In genomic region chr7:143382126-143382790, GRCh38 we compare ENCODE assay signal across 9 cellular contexts. TPM values are rescaled to one million over a fixed set of nuclear protein-coding genes. Genes with fewer than 3 reads are reported as not detected.
A peak's percentile ranks its signal among the peaks of the same experiment; 100 is the strongest.
DNase-seq lines count a peak whose midpoint lies in the region; ATAC-seq and TF ChIP-seq lines count a peak whose summit lies in the region.
"Had no signal": no experiment of that assay in that cellular context is flagged by ENCODE, and none has a peak within 500 bp of the region (broad histone marks: within the 10 kb centered on the region; RNA-seq: fewer than 3 reads in every experiment).

No MANE protein-coding gene starts in this region.

- H3K4ac ChIP-seq in mesenchymal stem cell (ENCODE audit: low read depth in 1 of 2, low read length in 2 of 2), result peak overlapping the region; percentile 63 to 86

- peaks cover 5% of the 10 kb centered on the region for H3K79me1 ChIP-seq in mesenchymal stem cell (replicated peaks; ENCODE audit: low read length, poor library complexity, severe bottlenecking)

- TF ChIP-seq POLR2A in breast epithelium (IDR thresholded peaks at IDR 0.05), result no peak

- no peak for TF ChIP-seq CTCF in breast epithelium (IDR thresholded peaks at IDR 0.05)
- TF ChIP-seq CTCF in upper lobe of right lung (IDR thresholded peaks at IDR 0.05), result no peak

- H3K4me3 ChIP-seq in breast epithelium (peak overlapping the region; percentile 87 to 95 (median 94)), mesenchymal stem cell (ENCODE audit: insufficient read depth in 1 of 2, low read depth in 1 of 2, low read length in 2 of 2) (peak overlapping the region; percentile 78 to 88), upper lobe of right lung (peak overlapping the region; percentile 98)

- H3K23ac ChIP-seq in mesenchymal stem cell (ENCODE audit: low read length in 2 of 2), result peak overlapping the region; percentile 9 to 45

- peak overlapping the region; percentile 94 for H2BK120ac ChIP-seq in mesenchymal stem cell (ENCODE audit: low read depth, low read length)

- H3K4me1 ChIP-seq in breast epithelium (peaks cover 12 to 13% of the 10 kb centered on the region in 2 donors), mesenchymal stem cell (ENCODE audit: control insufficient read depth, insufficient read depth, low read depth, low read length) (peaks cover 44% of the 10 kb centered on the region), upper lobe of right lung (peaks cover 54% of the 10 kb centered on the region)

- no peaks in the 10 kb centered on the region for H3K27me3 ChIP-seq in breast epithelium
- no peaks in the 10 kb centered on the region for H3K27me3 ChIP-seq in mesenchymal stem cell (ENCODE audit: control insufficient read depth in 1 of 2, insufficient read depth in 1 of 2, low read length in 2 of 2)
- no peaks in the 10 kb centered on the region for H3K27me3 ChIP-seq in upper lobe of right lung

- H3K27ac Mint-ChIP-seq in activated naive CD4-positive, alpha-beta T cell treated with anti-CD3 and anti-CD28 coated beads, Interleukin-2, amount 50 U/mL, for 24 hours, result no peak overlapping the region
- H3K27ac Mint-ChIP-seq: activated naive CD4-positive, alpha-beta T cell treated with anti-CD3 and anti-CD28 coated beads, Interleukin-2, amount 50 U/mL, for 72 hours had no signal

- H2BK15ac ChIP-seq in mesenchymal stem cell (ENCODE audit: low read depth, poor library complexity, severe bottlenecking), result no peak overlapping the region

- H3K14ac ChIP-seq in mesenchymal stem cell (ENCODE audit: low read length in 2 of 2), result peak overlapping the region in 1 of 2 experiments; percentile 57

- DNase-seq in activated naive CD4-positive, alpha-beta T cell treated with anti-CD3 and anti-CD28 coated beads, Interleukin-2, amount 50 U/mL, for 16 hours, result no peak
- no peak for DNase-seq in breast epithelium (ENCODE audit: low spot score in 2 of 2)
- DNase-seq in mesenchymal stem cell, result no peak
- peak; percentile 61 for DNase-seq in upper lobe of right lung
- no peak for DNase-seq in stimulated activated CD4-positive, alpha-beta T cell treated with anti-CD3 and anti-CD28 coated beads, Interleukin-4, amount 100 ng/mL, for 1 hour
- no peak for DNase-seq in DMS 273 treated with DMSO at 0.1 percent for 48 hours (lab: John Stamatoyannopoulos, UW)

- WGBS in mesenchymal stem cell, result 24% methylated on average over 7 of the region's 21 CpGs

- no peaks in the 10 kb centered on the region for H3K36me3 ChIP-seq in breast epithelium
- peaks cover 42 to 50% of the 10 kb centered on the region in 2 experiments for H3K36me3 ChIP-seq in mesenchymal stem cell (ENCODE audit: control insufficient read depth in 1 of 2, insufficient read depth in 2 of 2, low read depth in 1 of 2, low read length in 2 of 2)
- peaks cover 19% of the 10 kb centered on the region for H3K36me3 ChIP-seq in upper lobe of right lung

- intact Hi-C loops in breast epithelium (cut with DNase I; ENCODE audit: low total_unique reads) (loop anchor here (5.0 kb wide), 1 partner anchor 105 kb away; no protein-coding TSS in a partner anchor), upper lobe of right lung (cut with DNase I) (no loop called here)

- H3K4me3 Mint-ChIP-seq in activated naive CD4-positive, alpha-beta T cell treated with anti-CD3 and anti-CD28 coated beads, Interleukin-2, amount 50 U/mL, for 24 hours, result peak overlapping the region; percentile 72

- no peaks in the 10 kb centered on the region for H3K27me3 Mint-ChIP-seq in activated naive CD4-positive, alpha-beta T cell treated with anti-CD3 and anti-CD28 coated beads, Interleukin-2, amount 50 U/mL, for 24 hours

- peak overlapping the region; percentile 27 for H4K8ac ChIP-seq in mesenchymal stem cell (ENCODE audit: low read length)

- H3K27ac ChIP-seq in breast epithelium, result peak overlapping the region; percentile 98 to 100
- H3K27ac ChIP-seq in mesenchymal stem cell (ENCODE audit: low read length, poor library complexity, severe bottlenecking), result peak overlapping the region; percentile 91
- H3K27ac ChIP-seq in upper lobe of right lung, result peak overlapping the region; percentile 99

- H3K36me3 Mint-ChIP-seq in activated naive CD4-positive, alpha-beta T cell treated with anti-CD3 and anti-CD28 coated beads, Interleukin-2, amount 50 U/mL, for 24 hours, result no peaks in the 10 kb centered on the region

- no peaks in the 10 kb centered on the region for H3K9me3 Mint-ChIP-seq in activated naive CD4-positive, alpha-beta T cell treated with anti-CD3 and anti-CD28 coated beads, Interleukin-2, amount 50 U/mL, for 24 hours
- H3K9me3 Mint-ChIP-seq: activated naive CD4-positive, alpha-beta T cell treated with anti-CD3 and anti-CD28 coated beads, Interleukin-2, amount 50 U/mL, for 72 hours had no signal

- H3K4me1 Mint-ChIP-seq in activated naive CD4-positive, alpha-beta T cell treated with anti-CD3 and anti-CD28 coated beads, Interleukin-2, amount 50 U/mL, for 24 hours, result peaks cover 24% of the 10 kb centered on the region

- H4K91ac ChIP-seq in mesenchymal stem cell (ENCODE audit: low read length), result no peak overlapping the region

- no peaks in the 10 kb centered on the region for H3K9me3 ChIP-seq in breast epithelium
- H3K9me3 ChIP-seq in mesenchymal stem cell (ENCODE audit: control insufficient read depth, low read length), result no peaks in the 10 kb centered on the region
- no peaks in the 10 kb centered on the region for H3K9me3 ChIP-seq in upper lobe of right lung

- H3K4me2 ChIP-seq in mesenchymal stem cell (ENCODE audit: low read length, poor library complexity, severe bottlenecking), result peak overlapping the region; percentile 62

- H3K18ac ChIP-seq in mesenchymal stem cell (ENCODE audit: low read depth in 1 of 2, low read length in 2 of 2), result peak overlapping the region; percentile 89 to 92

- H2AFZ ChIP-seq in mesenchymal stem cell (ENCODE audit: low read depth, low read length), result no peak overlapping the region

- peak overlapping the region; percentile 72 for H2AK5ac ChIP-seq in mesenchymal stem cell (ENCODE audit: low read length, severe bottlenecking)

- peak overlapping the region; percentile 98 for H3K9ac ChIP-seq in mesenchymal stem cell (ENCODE audit: low read length)

- H2BK5ac ChIP-seq in mesenchymal stem cell (ENCODE audit: low read depth, low read length, poor library complexity, severe bottlenecking), result peak overlapping the region; percentile 97

- H2BK12ac ChIP-seq in mesenchymal stem cell (ENCODE audit: low read length in 2 of 2), result peak overlapping the region in 1 of 2 experiments; percentile 7

- no peak for ATAC-seq in upper lobe of right lung
- no peak for ATAC-seq in HG03432 (IDR thresholded peaks at IDR 0.05; ENCODE audit: unreplicated experiment)
- ATAC-seq: activated naive CD4-positive, alpha-beta T cell treated with anti-CD3 and anti-CD28 coated beads, Interleukin-2, amount 50 U/mL, for 72 hours had no signal

RNA-seq across cellular contexts. Expression of gene ZYX, which starts 1.1 kb away (rescaled TPM):
- total RNA-seq in breast epithelium (10 to 100 TPM; 60.2 to 61.0 (median 60.4) TPM), upper lobe of right lung (263 TPM)
- polyA plus RNA-seq in mesenchymal stem cell (2013, experiment 1 of 2), result 317 TPM
- polyA plus RNA-seq in mesenchymal stem cell (2013, experiment 2 of 2), result 305 TPM

RNA-seq across cellular contexts. Expression of gene FAM131B, which starts 19.7 kb away (rescaled TPM):
- total RNA-seq in breast epithelium, result 1 to 10 TPM in 1 of 3 donors, under 1 TPM in 2; 0.48 to 2.3 (median 0.73) TPM
- 0.28 TPM for polyA plus RNA-seq in mesenchymal stem cell (2013, experiment 1 of 2)
- 0.30 TPM for polyA plus RNA-seq in mesenchymal stem cell (2013, experiment 2 of 2)
- total RNA-seq in upper lobe of right lung, result 0.90 TPM

RNA-seq across cellular contexts. Expression of gene EPHA1, which starts 26.4 kb away (rescaled TPM):
- total RNA-seq in breast epithelium (10 to 100 TPM in 2 of 3 donors, not detected in 1; 11.8 to 15.4 TPM), upper lobe of right lung (13.9 TPM)
- polyA plus RNA-seq in mesenchymal stem cell (2013, experiment 1 of 2), result 0.10 TPM
- 0.03 TPM for polyA plus RNA-seq in mesenchymal stem cell (2013, experiment 2 of 2)
